1 cellular context compared by ENCODE assay signal in genomic region chr17:67521773-67522069, GRCh38.
TF ChIP-seq lines count a peak whose summit lies in the region.

No MANE protein-coding gene starts in this region.

TF ChIP-seq in WTC11, 78 proteins besides CTCF, POLR2A, EP300 and RAD21 (continued from another document):
- TF ChIP-seq ZNF317 (CRISPR knock-in tag; IDR thresholded peaks at IDR 0.05; ENCODE audit: borderline replicate concordance, low read depth) (no peak), FOXK1 (CRISPR knock-in tag; IDR thresholded peaks at IDR 0.05) (no peak), FOXP4 (CRISPR knock-in tag; IDR thresholded peaks at IDR 0.05) (no peak), TEAD4 (CRISPR knock-in tag; IDR thresholded peaks at IDR 0.05) (no peak), MYBL2 (CRISPR knock-in tag; IDR thresholded peaks at IDR 0.05) (no peak), SMAD3 (CRISPR knock-in tag; IDR thresholded peaks at IDR 0.05; ENCODE audit: borderline replicate concordance) (no peak), HMGXB4 (CRISPR knock-in tag; IDR thresholded peaks at IDR 0.05) (no peak), ZNF396 (CRISPR knock-in tag; IDR thresholded peaks at IDR 0.05; ENCODE audit: borderline replicate concordance) (no peak)
- TF ChIP-seq, protein P1, sequence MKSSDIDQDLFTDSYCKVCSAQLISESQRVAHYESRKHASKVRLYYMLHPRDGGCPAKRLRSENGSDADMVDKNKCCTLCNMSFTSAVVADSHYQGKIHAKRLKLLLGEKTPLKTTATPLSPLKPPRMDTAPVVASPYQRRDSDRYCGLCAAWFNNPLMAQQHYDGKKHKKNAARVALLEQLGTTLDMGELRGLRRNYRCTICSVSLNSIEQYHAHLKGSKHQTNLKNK (CRISPR knock-in tag; IDR thresholded peaks at IDR 0.05) = no peak
- TF ChIP-seq, protein P2, sequence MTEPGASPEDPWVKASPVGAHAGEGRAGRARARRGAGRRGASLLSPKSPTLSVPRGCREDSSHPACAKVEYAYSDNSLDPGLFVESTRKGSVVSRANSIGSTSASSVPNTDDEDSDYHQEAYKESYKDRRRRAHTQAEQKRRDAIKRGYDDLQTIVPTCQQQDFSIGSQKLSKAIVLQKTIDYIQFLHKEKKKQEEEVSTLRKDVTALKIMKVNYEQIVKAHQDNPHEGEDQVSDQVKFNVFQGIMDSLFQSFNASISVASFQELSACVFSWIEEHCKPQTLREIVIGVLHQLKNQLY (CRISPR knock-in tag; IDR thresholded peaks at IDR 0.05) = no peak
- TF ChIP-seq, protein P3, sequence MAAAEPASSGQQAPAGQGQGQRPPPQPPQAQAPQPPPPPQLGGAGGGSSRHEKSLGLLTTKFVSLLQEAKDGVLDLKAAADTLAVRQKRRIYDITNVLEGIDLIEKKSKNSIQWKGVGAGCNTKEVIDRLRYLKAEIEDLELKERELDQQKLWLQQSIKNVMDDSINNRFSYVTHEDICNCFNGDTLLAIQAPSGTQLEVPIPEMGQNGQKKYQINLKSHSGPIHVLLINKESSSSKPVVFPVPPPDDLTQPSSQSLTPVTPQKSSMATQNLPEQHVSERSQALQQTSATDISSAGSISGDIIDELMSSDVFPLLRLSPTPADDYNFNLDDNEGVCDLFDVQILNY (CRISPR knock-in tag; IDR thresholded peaks at IDR 0.05) = no peak
- TF ChIP-seq, protein P4, sequence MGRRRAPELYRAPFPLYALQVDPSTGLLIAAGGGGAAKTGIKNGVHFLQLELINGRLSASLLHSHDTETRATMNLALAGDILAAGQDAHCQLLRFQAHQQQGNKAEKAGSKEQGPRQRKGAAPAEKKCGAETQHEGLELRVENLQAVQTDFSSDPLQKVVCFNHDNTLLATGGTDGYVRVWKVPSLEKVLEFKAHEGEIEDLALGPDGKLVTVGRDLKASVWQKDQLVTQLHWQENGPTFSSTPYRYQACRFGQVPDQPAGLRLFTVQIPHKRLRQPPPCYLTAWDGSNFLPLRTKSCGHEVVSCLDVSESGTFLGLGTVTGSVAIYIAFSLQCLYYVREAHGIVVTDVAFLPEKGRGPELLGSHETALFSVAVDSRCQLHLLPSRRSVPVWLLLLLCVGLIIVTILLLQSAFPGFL (CRISPR knock-in tag; IDR thresholded peaks at IDR 0.05; ENCODE audit: borderline replicate concordance) = no peak
